ENCODE assay signal across 16 cellular contexts in genomic region chr20:7301807-7302206, GRCh38.
DNase-seq lines count a peak whose midpoint lies in the region; ATAC-seq, FAIRE-seq and TF ChIP-seq lines count a peak whose summit lies in the region.
"Had no signal": no experiment of that assay in that cellular context is flagged by ENCODE, and none has a peak within 500 bp of the region (broad histone marks: within the 10 kb centered on the region; RNA-seq: fewer than 3 reads in every experiment).

No MANE protein-coding gene starts in this region.

- H3K27ac ChIP-seq in HUES6 (ENCODE audit: low read depth, low read length) (0 out of 2 replicates have a peak overlapping the region, but pooled peaks have one; percentile 29), mammary epithelial cell (ENCODE audit: insufficient read depth, low read depth, low read length) (peak overlapping the region; percentile 42), neural progenitor cell (no peak overlapping the region)

- no peak for ATAC-seq in stimulated activated memory B cell treated with anti-CD40 and anti-IgM and Interleukin-4, amounts not matched to agents 10 μg/mL and 1 μg/mL and 100 μg/mL, for 72 hours
- ATAC-seq: GM12878 had no signal

- H3K4me1 Mint-ChIP-seq in neural progenitor cell, result peaks cover 48% of the 10 kb centered on the region
- H3K4me1 Mint-ChIP-seq in stimulated activated memory B cell treated with anti-CD40 and anti-IgM and Interleukin-4, amounts not matched to agents 10 μg/mL and 1 μg/mL and 100 μg/mL, for 72 hours, result no peaks in the 10 kb centered on the region
- H3K4me1 Mint-ChIP-seq: B cell had no signal

- CTCF ChIA-PET in mammary epithelial cell (lab: Charles Lee; ENCODE audit: low non-redundant PET), result interaction anchor here (0.6 to 1.0 kb wide), 2 partner anchors 16 to 583 kb away, joined by 3 to 4 read pairs; no protein-coding TSS in a partner anchor

- H3K9me3 ChIP-seq in HUES6 (ENCODE audit: control insufficient read depth, insufficient read depth, low read depth, low read length) (no peaks in the 10 kb centered on the region), mammary epithelial cell (replicated peaks; ENCODE audit: insufficient read depth, low read length) (no peaks in the 10 kb centered on the region), neural progenitor cell (ENCODE audit: low read depth) (peaks cover 4% of the 10 kb centered on the region)
- H3K9me3 ChIP-seq: HAP-1 had no signal

- intact Hi-C loops in mammary epithelial cell (cut with micrococcal nuclease), result loop anchor here (2.0 to 5.0 kb wide), 2 partner anchors 45 to 75 kb away; no protein-coding TSS in a partner anchor

- no peaks in the 10 kb centered on the region for H3K27me3 ChIP-seq in HUES6 (ENCODE audit: control insufficient read depth, insufficient read depth, low read length)
- H3K27me3 ChIP-seq in mammary epithelial cell (ENCODE audit: insufficient read depth, low read length), result no peaks in the 10 kb centered on the region
- no peaks in the 10 kb centered on the region for H3K27me3 ChIP-seq in neural progenitor cell

- no peaks in the 10 kb centered on the region for H4K20me1 ChIP-seq in mammary epithelial cell (ENCODE audit: insufficient read depth, low read length)
- no peaks in the 10 kb centered on the region for H4K20me1 ChIP-seq in neural progenitor cell (ENCODE audit: low read depth)

- TF ChIP-seq CTCF in mammary epithelial cell (conservative IDR thresholded peaks at IDR 0.05 in 1 of 2, IDR thresholded peaks at IDR 0.05 in 1 of 2; ENCODE audit: extremely low read depth in 1 of 2, insufficient read depth in 1 of 2, low read depth in 1 of 2, low read length in 2 of 2) (no peak), epithelial cell of esophagus (IDR thresholded peaks at IDR 0.05; ENCODE audit: insufficient read depth, low read depth, low read length, missing control alignments) (no peak), neural progenitor cell (IDR thresholded peaks at IDR 0.05) (no peak)

- in situ Hi-C loops in mammary epithelial cell (cut with MboI; ENCODE audit: low sequenced_read_pairs in 2 of 2), result no loop called here

- whole genome bisulfite sequencing in mammary epithelial cell (ENCODE audit: low coverage, missing lambda C conversion rate), result 93% methylated on average over 2 of the region's 2 CpGs

- H3K27me3 Mint-ChIP-seq in neural progenitor cell (ENCODE audit: insufficient read depth, low read depth), result peaks cover 2% of the 10 kb centered on the region
- H3K27me3 Mint-ChIP-seq in stimulated activated memory B cell treated with anti-CD40 and anti-IgM and Interleukin-4, amounts not matched to agents 10 μg/mL and 1 μg/mL and 100 μg/mL, for 72 hours, result no peaks in the 10 kb centered on the region
- H3K27me3 Mint-ChIP-seq: B cell; CD4-positive, alpha-beta T cell had no signal

- H3K79me2 ChIP-seq in mammary epithelial cell (ENCODE audit: insufficient read depth, low read length) (no peaks in the 10 kb centered on the region), neural progenitor cell (ENCODE audit: low read depth) (no peaks in the 10 kb centered on the region)

- H3K27ac Mint-ChIP-seq in neural progenitor cell, result peak overlapping the region; percentile 100
- no peak overlapping the region for H3K27ac Mint-ChIP-seq in stimulated activated memory B cell treated with anti-CD40 and anti-IgM and Interleukin-4, amounts not matched to agents 10 μg/mL and 1 μg/mL and 100 μg/mL, for 72 hours
- H3K27ac Mint-ChIP-seq: B cell; CD4-positive, alpha-beta T cell had no signal

- no peak overlapping the region for H3K9ac ChIP-seq in HUES6 (ENCODE audit: low read length)
- no peak overlapping the region for H3K9ac ChIP-seq in mammary epithelial cell (ENCODE audit: insufficient read depth, low read length)
- H3K9ac ChIP-seq in neural progenitor cell, result no peak overlapping the region

- H3K9me3 Mint-ChIP-seq in neural progenitor cell, result peaks cover 21% of the 10 kb centered on the region
- peaks cover 8% of the 10 kb centered on the region for H3K9me3 Mint-ChIP-seq in stimulated activated memory B cell treated with anti-CD40 and anti-IgM and Interleukin-4, amounts not matched to agents 10 μg/mL and 1 μg/mL and 100 μg/mL, for 72 hours

- peaks cover 7% of the 10 kb centered on the region; the same call in 1 of the 2 replicates for H3K4me1 ChIP-seq in HUES6 (ENCODE audit: control insufficient read depth, insufficient read depth, low read length)
- peaks cover 7% of the 10 kb centered on the region for H3K4me1 ChIP-seq in mammary epithelial cell (ENCODE audit: insufficient read depth, low read length)
- peaks cover 12% of the 10 kb centered on the region for H3K4me1 ChIP-seq in neural progenitor cell
- H3K4me1 ChIP-seq: HAP-1 had no signal

- BruUV-seq in mammary epithelial cell (replicated peaks; lab: Mats Ljungman, UMichigan), result TSS peak; percentile 63

- FAIRE-seq in GM19239 (lab: Jason Lieb, UNC), result no peak
- FAIRE-seq: A204.1, GM12878, GM18507, HTR-8/SVneo had no signal

- peaks cover 8% of the 10 kb centered on the region for H3K36me3 Mint-ChIP-seq in neural progenitor cell
- no peaks in the 10 kb centered on the region for H3K36me3 Mint-ChIP-seq in stimulated activated memory B cell treated with anti-CD40 and anti-IgM and Interleukin-4, amounts not matched to agents 10 μg/mL and 1 μg/mL and 100 μg/mL, for 72 hours

- no peaks in the 10 kb centered on the region for H3F3A ChIP-seq in neural progenitor cell (ENCODE audit: low read depth)

- no peak for DNase-seq in mammary epithelial cell
- peak; percentile 25 for DNase-seq in epithelial cell of esophagus (ENCODE audit: low read depth)
- no peak for DNase-seq in neural progenitor cell (ENCODE audit: low spot score)
- DNase-seq in GM19239 (ENCODE audit: insufficient read length, low spot score), result no peak
- no peak for DNase-seq in NCI-H510A treated with DMSO at 0.1 percent for 48 hours (lab: John Stamatoyannopoulos, UW)
- DNase-seq: C1 segment of cervical spinal cord; CD4-positive, alpha-beta T cell; DMS79 had no signal

- no peaks in the 10 kb centered on the region for H3K36me3 ChIP-seq in HUES6 (ENCODE audit: control insufficient read depth, insufficient read depth, low read length)
- H3K36me3 ChIP-seq in mammary epithelial cell (ENCODE audit: insufficient read depth, low read length), result no peaks in the 10 kb centered on the region
- no peaks in the 10 kb centered on the region for H3K36me3 ChIP-seq in neural progenitor cell
- H3K36me3 ChIP-seq: HAP-1 had no signal

- H3K4me2 ChIP-seq in mammary epithelial cell (ENCODE audit: insufficient read depth, low read depth, low read length) (no peak overlapping the region), neural progenitor cell (peak overlapping the region; percentile 40)

- H3K4me3 ChIP-seq in HUES6 (ENCODE audit: low read depth, low read length) (no peak overlapping the region), mammary epithelial cell (replicated peaks in 1 of 3; ENCODE audit: insufficient read depth in 1 of 3, low read depth in 2 of 3, low read length in 3 of 3) (no peak overlapping the region), epithelial cell of esophagus (ENCODE audit: low read length) (no peak overlapping the region), neural progenitor cell (no peak overlapping the region)
- H3K4me3 ChIP-seq: GM12878, HAP-1 had no signal

- peak overlapping the region; percentile 67 for H2AFZ ChIP-seq in mammary epithelial cell (ENCODE audit: low read depth, low read length)
- peak overlapping the region; percentile 89 for H2AFZ ChIP-seq in neural progenitor cell (replicated peaks)

- dilution Hi-C loops in mammary epithelial cell (cut with HindIII; ENCODE audit: low sequenced_read_pairs), result no loop called here

- H3K4me3 Mint-ChIP-seq in neural progenitor cell, result peak overlapping the region; percentile 59
- H3K4me3 Mint-ChIP-seq in stimulated activated memory B cell treated with anti-CD40 and anti-IgM and Interleukin-4, amounts not matched to agents 10 μg/mL and 1 μg/mL and 100 μg/mL, for 72 hours, result no peak overlapping the region
- H3K4me3 Mint-ChIP-seq: B cell; CD4-positive, alpha-beta T cell had no signal
